ENCODE assay signal across 20 cellular contexts in genomic region chr6:78713564-78713963, GRCh38.
"Had no signal": no experiment of that assay in that cellular context is flagged by ENCODE, and none has a peak within 500 bp of the region (broad histone marks: within the 10 kb centered on the region; RNA-seq: fewer than 3 reads in every experiment).

No MANE protein-coding gene starts in this region.

- ATAC-seq: activated T-cell treated with anti-CD3 and anti-CD28 coated beads, Interleukin-2, amount 50 U/mL, for 4 hours; T-helper 17 cell had no signal

- H3K4me3 ChIP-seq: cardiac muscle cell, MG63, PC-9 had no signal

- DNase-seq: activated CD4-positive, alpha-beta memory T cell treated with anti-CD3 and anti-CD28 coated beads for 36 hours; activated CD4-positive, alpha-beta T cell treated with anti-CD3 and anti-CD28 coated beads, Interleukin-2, amount 10 ng/mL, durations not matched to agents 7 days and 5 days; activated CD4-positive, CD25-positive, alpha-beta regulatory T cell; activated CD8-positive, alpha-beta memory T cell treated with anti-CD3 and anti-CD28 coated beads for 24 hours; activated gamma-delta T cell; activated naive CD4-positive, alpha-beta T cell treated with anti-CD3 and anti-CD28 coated beads, Interleukin-2, amount 10 ng/mL, durations not matched to agents 7 days and 5 days; activated naive CD8-positive, alpha-beta T cell treated with anti-CD3 and anti-CD28 coated beads for 36 hours; activated T-cell treated with anti-CD3 and anti-CD28 coated beads, Interleukin-2, amount 50 U/mL, for 4 hours; brain microvascular endothelial cell; MG63; NCI-H1105; NCI-H1436; NCI-H1694 treated with DMSO at 0.1 percent for 48 hours; NCI-H2029 treated with DMSO at 0.1 percent for 48 hours; NCI-H524; PC-9; SHP77 treated with DMSO at 0.1 percent for 48 hours; T-helper 17 cell; T-helper 9 cell had no signal
